ENCODE assay signal across 15 cellular contexts in genomic region chr22:31530816-31531180, GRCh38. TPM values are rescaled to one million over a fixed set of nuclear protein-coding genes. Genes with fewer than 3 reads are reported as not detected.
A peak's percentile ranks its signal among the peaks of the same experiment; 100 is the strongest.
DNase-seq lines count a peak whose midpoint lies in the region; TF ChIP-seq lines count a peak whose summit lies in the region.
"Had no signal": no experiment of that assay in that cellular context is flagged by ENCODE, and none has a peak within 500 bp of the region (broad histone marks: within the 10 kb centered on the region; RNA-seq: fewer than 3 reads in every experiment).

No MANE protein-coding gene starts in this region.

- TF ChIP-seq POLR2A in prostate gland (IDR thresholded peaks at IDR 0.05) = no peak

- H3K4me1 Mint-ChIP-seq in activated naive CD8-positive, alpha-beta T cell (ENCODE audit: low read depth) = peaks cover 38% of the 10 kb centered on the region

- WGBS in GM23248 (ENCODE audit: low coverage in 1 of 2, low lambda C conversion rate in 2 of 2, missing lambda C conversion rate in 2 of 2), 2 experiments = 95 to 96% methylated on average over 3 of the region's 3 CpGs
- 34% methylated on average over 3 of the region's 3 CpGs for WGBS in prostate gland

- H3K9me3 Mint-ChIP-seq in activated naive CD8-positive, alpha-beta T cell (ENCODE audit: low read depth) = no peaks in the 10 kb centered on the region
- H3K9me3 Mint-ChIP-seq: memory B cell had no signal

- H3K4me3 ChIP-seq in GM23248 = no peak overlapping the region
- H3K4me3 ChIP-seq in prostate gland = no peak overlapping the region
- H3K4me3 ChIP-seq: dorsolateral prefrontal cortex, GM12878, right atrium auricular region had no signal

- peak; percentile 35 for DNase-seq in GM23248
- DNase-seq in fibroblast of peridontal ligament (ENCODE audit: extremely low read depth) = peak; percentile 63
- no peak for DNase-seq in prostate gland (ENCODE audit: low spot score)
- DNase-seq in NCI-H146 (lab: John Stamatoyannopoulos, UW) = no peak
- no peak for DNase-seq in ecto neural progenitor cell (ENCODE audit: low spot score)
- DNase-seq in germinal center (ENCODE audit: low spot score) = no peak
- DNase-seq: activated T-cell treated with anti-CD3 and anti-CD28 coated beads, Interleukin-2, amount 50 U/mL, for 4 hours; dorsolateral prefrontal cortex; hypothalamus; NCI-H2107 had no signal

- no peaks in the 10 kb centered on the region for H4K20me1 ChIP-seq in GM23248 (ENCODE audit: insufficient read depth)

- H3K36me3 ChIP-seq in GM23248 (ENCODE audit: low read depth) (no peaks in the 10 kb centered on the region), prostate gland (no peaks in the 10 kb centered on the region)
- H3K36me3 ChIP-seq: right atrium auricular region had no signal

- H3K79me2 ChIP-seq in GM23248 (ENCODE audit: insufficient read depth) = no peaks in the 10 kb centered on the region

- H3K27me3 ChIP-seq in GM23248 (replicated peaks; ENCODE audit: insufficient read depth) = no peaks in the 10 kb centered on the region
- H3K27me3 ChIP-seq in prostate gland (replicated peaks; ENCODE audit: insufficient read depth) = no peaks in the 10 kb centered on the region
- H3K27me3 ChIP-seq: dorsolateral prefrontal cortex, right atrium auricular region had no signal

- H3K4me2 ChIP-seq in GM23248 (ENCODE audit: unreplicated experiment) = no peak overlapping the region
- H3K4me2 ChIP-seq: KMS-11 had no signal

- H3K27me3 Mint-ChIP-seq in activated naive CD8-positive, alpha-beta T cell = no peaks in the 10 kb centered on the region
- H3K27me3 Mint-ChIP-seq: memory B cell had no signal

- no peak for TF ChIP-seq CTCF in prostate gland (IDR thresholded peaks at IDR 0.05)

- no peak overlapping the region for H3K9ac ChIP-seq in GM23248
- H3K9ac ChIP-seq: KMS-11 had no signal

- in situ Hi-C loops in GM23248 (cut with MboI) = no loop called here

- H3K27ac Mint-ChIP-seq in activated naive CD8-positive, alpha-beta T cell = peak overlapping the region; percentile 64
- H3K27ac Mint-ChIP-seq: memory B cell had no signal

- H3K9me3 ChIP-seq in GM23248 (ENCODE audit: low read depth) = no peaks in the 10 kb centered on the region
- H3K9me3 ChIP-seq in prostate gland = no peaks in the 10 kb centered on the region
- H3K9me3 ChIP-seq: right atrium auricular region had no signal

- 0 out of 2 replicates have a peak overlapping the region, but pooled peaks have one; percentile 0 for H2AFZ ChIP-seq in GM23248

- no peaks in the 10 kb centered on the region; the same call in 1 of the 2 replicates for H3F3A ChIP-seq in GM23248 (ENCODE audit: insufficient read depth)

- H3K4me3 Mint-ChIP-seq in activated naive CD8-positive, alpha-beta T cell = no peak overlapping the region
- H3K4me3 Mint-ChIP-seq: activated T-cell treated with anti-CD3 and anti-CD28 coated beads, Interleukin-2, amount 50 U/mL, for 4 hours; memory B cell had no signal

- peaks cover 6% of the 10 kb centered on the region for H3K36me3 Mint-ChIP-seq in activated naive CD8-positive, alpha-beta T cell

- peaks cover 9% of the 10 kb centered on the region for H3K4me1 ChIP-seq in GM23248 (ENCODE audit: insufficient read depth)
- H3K4me1 ChIP-seq in prostate gland (replicated peaks) = no peaks in the 10 kb centered on the region
- H3K4me1 ChIP-seq: right atrium auricular region had no signal

- no peaks in the 10 kb centered on the region for H3K9me2 ChIP-seq in GM23248 (ENCODE audit: insufficient read depth)

- H3K27ac ChIP-seq in GM23248 = peak overlapping the region; percentile 11; the same call in 1 of the 2 replicates
- H3K27ac ChIP-seq in prostate gland = peak overlapping the region; percentile 48 to 50
- H3K27ac ChIP-seq: KMS-11, right atrium auricular region had no signal

- intact Hi-C loops in prostate gland (cut with DNase I) = no loop called here

RNA-seq across cellular contexts. Expression of gene SFI1, which starts 34.5 kb away (rescaled TPM):
- 17.5 and 21.6 TPM in 2 replicates for total RNA-seq in GM23248 (2014; rRNA removed; shearing (Covaris generic))
- 9.0 and 10.1 TPM in 2 replicates for polyA plus RNA-seq in GM23248 (2016; fragmentation: Nextera tagmentation; extraction: Ambion mirVana)
- total RNA-seq in prostate gland = 10 to 100 TPM; 21.5 to 68.8 TPM

RNA-seq across cellular contexts. Expression of gene EIF4ENIF1, which starts 41.2 kb away (rescaled TPM):
- total RNA-seq in GM23248 (2014; rRNA removed; shearing (Covaris generic)) = 6.2 and 13.5 TPM in 2 replicates
- polyA plus RNA-seq in GM23248 (2016; fragmentation: Nextera tagmentation; extraction: Ambion mirVana) = 13.9 and 18.2 TPM in 2 replicates
- 10 to 100 TPM; 11.9 to 38.1 TPM for total RNA-seq in prostate gland

Comparison
In these comparisons a context has a peak if more than half of its experiments do, and no peak if none do; other contexts are left out.
1. DNase-seq: peak in GM23248 (single experiment) and fibroblast of peridontal ligament (single experiment); none in prostate gland (single experiment), NCI-H146 (single experiment), ecto neural progenitor cell (single experiment) and germinal center (single experiment).